In the genomic region with DNA sequence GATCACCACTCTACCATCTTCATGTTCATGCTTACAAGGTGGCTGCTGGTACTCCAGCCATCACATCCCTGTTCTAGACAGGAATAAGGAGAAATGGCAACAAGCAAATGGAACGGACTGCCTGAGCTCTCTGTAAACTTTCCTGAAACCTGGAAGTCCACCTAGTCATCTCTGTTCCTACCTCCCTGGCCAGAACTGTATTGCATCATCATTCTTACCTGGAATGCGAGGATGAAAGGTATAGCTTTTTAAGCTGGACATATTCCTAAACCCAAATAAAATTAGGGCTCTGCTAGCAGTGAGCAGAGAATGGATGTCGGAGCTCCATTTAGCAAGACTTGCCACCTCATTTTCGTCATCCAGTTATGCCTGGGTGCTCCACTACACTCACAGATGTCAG, we compare ENCODE assay signal across 7 cellular contexts.
"Had no signal": no experiment of that assay in that cellular context is flagged by ENCODE, and none has a peak within 500 bp of the region (broad histone marks: within the 10 kb centered on the region; RNA-seq: fewer than 3 reads in every experiment).

No MANE protein-coding gene starts in this region.

- DNase-seq: HFFc6, KBM-7 had no signal

- H3K36me3 ChIP-seq: HAP-1 had no signal

- H3K9ac ChIP-seq: KMS-11 had no signal

- H3K9me3 ChIP-seq: HAP-1 had no signal

- H2AFZ ChIP-seq: GM23338 had no signal

- H3K27ac ChIP-seq: HL-60, KMS-11 had no signal

- H3K4me3 ChIP-seq: GM23338, HAP-1 had no signal

- ATAC-seq: GM23338, HCT116 had no signal

- H3K4me2 ChIP-seq: GM23338, KMS-11 had no signal

- H3K4me1 ChIP-seq: HAP-1 had no signal
